ENCODE assay signal across 8 cellular contexts in genomic region chr4:47031011-47031678, GRCh38. TPM values are rescaled to one million over a fixed set of nuclear protein-coding genes. Genes with fewer than 3 reads are reported as not detected.
A peak's percentile ranks its signal among the peaks of the same experiment; 100 is the strongest.
DNase-seq lines count a peak whose midpoint lies in the region; TF ChIP-seq lines count a peak whose summit lies in the region.

Gene GABRB1 (plus strand): TSS chr4:47031567.

- H3K27me3 Mint-ChIP-seq in activated CD4-positive, alpha-beta T cell treated with anti-CD3 and anti-CD28 coated beads, Interleukin-2, amount 10 ng/mL, durations not matched to agents 24 days and 14 days: peaks cover 46% of the 10 kb centered on the region
- peaks cover 13% of the 10 kb centered on the region for H3K27me3 Mint-ChIP-seq in endodermal cell (ENCODE audit: insufficient read depth)

- H3K27ac Mint-ChIP-seq in activated CD4-positive, alpha-beta T cell treated with anti-CD3 and anti-CD28 coated beads, Interleukin-2, amount 10 ng/mL, durations not matched to agents 24 days and 14 days: no peak within 1 kb of the TSS
- peak within 1 kb of the TSS; percentile 18 for H3K27ac Mint-ChIP-seq in endodermal cell

- H3K4me3 ChIP-seq in endodermal cell (ENCODE audit: low read length): peak within 1 kb of the TSS; percentile 88
- H3K4me3 ChIP-seq in subcutaneous abdominal adipose tissue (ENCODE audit: low read depth in 1 of 5, low read length in 5 of 5): peak within 1 kb of the TSS; percentile 54 to 76 (median 61)

- H3K9me3 ChIP-seq in endodermal cell (ENCODE audit: control insufficient read depth, low read length): no peaks in the 10 kb centered on the region
- no peaks in the 10 kb centered on the region for H3K9me3 ChIP-seq in subcutaneous abdominal adipose tissue (ENCODE audit: control insufficient read depth in 5 of 5, low read length in 5 of 5)

- H3K4me3 Mint-ChIP-seq in activated CD4-positive, alpha-beta T cell treated with anti-CD3 and anti-CD28 coated beads, Interleukin-2, amount 10 ng/mL, durations not matched to agents 24 days and 14 days: peak within 1 kb of the TSS; percentile 74
- peak within 1 kb of the TSS; percentile 68 for H3K4me3 Mint-ChIP-seq in endodermal cell

- H3K27ac ChIP-seq in endodermal cell (ENCODE audit: low read depth, low read length) (no peak within 1 kb of the TSS), subcutaneous abdominal adipose tissue (ENCODE audit: low read depth, low read length) (no peak within 1 kb of the TSS)

- peak; percentile 25 for DNase-seq in stimulated activated CD4-positive, alpha-beta T cell treated with anti-CD3 and anti-CD28 coated beads, Interleukin-15, amount 100 ng/mL, for 24 hours
- DNase-seq in stimulated activated CD4-positive, alpha-beta T cell treated with anti-CD3 and anti-CD28 coated beads, Interleukin-12 subunit alpha, Interleukin-12 subunit beta, amount 100 ng/mL, for 4 hours: no peak
- DNase-seq in activated CD4-positive, alpha-beta T cell treated with anti-CD3 and anti-CD28 coated beads, Interleukin-2, amount 10 ng/mL, durations not matched to agents 24 days and 14 days: peak; percentile 69
- DNase-seq in endodermal cell: peak; percentile 91
- peak; percentile 8 to 41 for DNase-seq in lung microvascular endothelial cell (ENCODE audit: low read depth in 2 of 2)
- no peak for DNase-seq in NCI-H2107 treated with DMSO at 0.1 percent for 48 hours (lab: John Stamatoyannopoulos, UW; ENCODE audit: unreplicated experiment)
- DNase-seq in MV-4-11 (lab: John Stamatoyannopoulos, UW): no peak

- no peak within 1 kb of the TSS for H3K9ac ChIP-seq in endodermal cell (ENCODE audit: extremely low read depth, low read length, poor library complexity, severe bottlenecking)
- H3K9ac ChIP-seq in subcutaneous abdominal adipose tissue (ENCODE audit: low read length in 5 of 5): peak within 1 kb of the TSS in 2 of 5 donors; percentile 25 to 52

- H3K4me1 ChIP-seq in endodermal cell (ENCODE audit: control insufficient read depth, insufficient read depth, low read length): peaks cover 3% of the 10 kb centered on the region
- peaks cover 0 to 21% (median 19%) of the 10 kb centered on the region in 5 donors for H3K4me1 ChIP-seq in subcutaneous abdominal adipose tissue (ENCODE audit: control insufficient read depth in 5 of 5, insufficient read depth in 5 of 5, low read length in 5 of 5)

- no peaks in the 10 kb centered on the region for H3K9me3 Mint-ChIP-seq in activated CD4-positive, alpha-beta T cell treated with anti-CD3 and anti-CD28 coated beads, Interleukin-2, amount 10 ng/mL, durations not matched to agents 24 days and 14 days
- no peaks in the 10 kb centered on the region for H3K9me3 Mint-ChIP-seq in endodermal cell

- H3K4me1 Mint-ChIP-seq in activated CD4-positive, alpha-beta T cell treated with anti-CD3 and anti-CD28 coated beads, Interleukin-2, amount 10 ng/mL, durations not matched to agents 24 days and 14 days: peaks cover 17% of the 10 kb centered on the region
- H3K4me1 Mint-ChIP-seq in endodermal cell: peaks cover 8% of the 10 kb centered on the region

- H3K36me3 ChIP-seq in endodermal cell (ENCODE audit: control insufficient read depth, insufficient read depth, low read length): no peaks in the 10 kb centered on the region
- H3K36me3 ChIP-seq in subcutaneous abdominal adipose tissue (ENCODE audit: control insufficient read depth in 5 of 5, insufficient read depth in 5 of 5, low read length in 5 of 5): no peaks in the 10 kb centered on the region

- WGBS in endodermal cell (ENCODE audit: insufficient coverage in 1 of 2, insufficient read length in 1 of 2), 2 experiments: 1 to 3% methylated on average over 14 to 20 of the region's 20 CpGs

- no peak for TF ChIP-seq CTCF in endodermal cell (conservative IDR thresholded peaks at IDR 0.05)

- H3K36me3 Mint-ChIP-seq in activated CD4-positive, alpha-beta T cell treated with anti-CD3 and anti-CD28 coated beads, Interleukin-2, amount 10 ng/mL, durations not matched to agents 24 days and 14 days (ENCODE audit: low read depth): peaks cover 2% of the 10 kb centered on the region
- no peaks in the 10 kb centered on the region for H3K36me3 Mint-ChIP-seq in endodermal cell (ENCODE audit: low read depth)

- intact Hi-C loops in activated CD4-positive, alpha-beta T cell treated with anti-CD3 and anti-CD28 coated beads, Interleukin-2, amount 10 ng/mL, durations not matched to agents 24 days and 14 days (cut with micrococcal nuclease): loop anchor here (5.0 kb wide), 1 partner anchor 351 kb away; no protein-coding TSS in a partner anchor

- H3K27me3 ChIP-seq in endodermal cell (ENCODE audit: control insufficient read depth, insufficient read depth, low read length, poor library complexity, severe bottlenecking): peaks cover 31% of the 10 kb centered on the region
- peaks cover 11 to 22% (median 20%) of the 10 kb centered on the region in 5 donors for H3K27me3 ChIP-seq in subcutaneous abdominal adipose tissue (ENCODE audit: control insufficient read depth in 5 of 5, insufficient read depth in 4 of 5, low read length in 5 of 5)

RNA-seq across cellular contexts. Expression of gene GABRB1, which starts in this region (rescaled TPM):
- total RNA-seq in activated CD4-positive, alpha-beta T cell treated with anti-CD3 and anti-CD28 coated beads, Interleukin-2, amount 10 ng/mL, durations not matched to agents 24 days and 14 days: not detected in 2 replicates
- total RNA-seq in endodermal cell (not detected), lung microvascular endothelial cell (not detected in 2 replicates)
- not detected for polyA plus RNA-seq in endodermal cell (2013, experiment 1 of 2)
- not detected for polyA plus RNA-seq in endodermal cell (2013, experiment 2 of 2)

Comparison
In these comparisons a context has a peak if more than half of its experiments do, and no peak if none do; other contexts are left out.
1. Peak in DNase-seq in activated CD4-positive, alpha-beta T cell treated with anti-CD3 and anti-CD28 coated beads, Interleukin-2, amount 10 ng/mL, durations not matched to agents 24 days and 14 days; RNA of the gene not detected or under 1 TPM.
2. Peak in DNase-seq and H3K4me3 ChIP-seq in endodermal cell; RNA of the gene not detected or under 1 TPM.
3. Peak in DNase-seq in lung microvascular endothelial cell; RNA of the gene not detected or under 1 TPM.